9 cellular contexts compared by ENCODE assay signal in genomic region chr9:136950656-136951030, GRCh38. TPM values are rescaled to one million over a fixed set of nuclear protein-coding genes. Genes with fewer than 3 reads are reported as not detected.
DNase-seq lines count a peak whose midpoint lies in the region; ATAC-seq and TF ChIP-seq lines count a peak whose summit lies in the region.
"Had no signal": no experiment of that assay in that cellular context is flagged by ENCODE, and none has a peak within 500 bp of the region (broad histone marks: within the 10 kb centered on the region; RNA-seq: fewer than 3 reads in every experiment).

No MANE protein-coding gene starts in this region.

- ATAC-seq in activated T-helper 17 cell treated with anti-CD3 and anti-CD28 coated beads, Interleukin-2, amount 50 U/mL, for 72 hours (replicated peaks): no peak
- no peak for ATAC-seq in stimulated activated effector memory CD8-positive, alpha-beta T cell treated with anti-CD3 and anti-CD28 coated beads, Interleukin-12 subunit alpha, Interleukin-12 subunit beta, amount 100 ng/mL, for 72 hours
- ATAC-seq in GM19035 (IDR thresholded peaks at IDR 0.05; ENCODE audit: unreplicated experiment): no peak

- TF ChIP-seq CTCF in HL-60 (IDR thresholded peaks at IDR 0.05; ENCODE audit: insufficient read depth, low read length): no peak

- H3K27ac Mint-ChIP-seq in activated T-helper 17 cell treated with anti-CD3 and anti-CD28 coated beads, Interleukin-2, amount 50 U/mL, for 72 hours: no peak overlapping the region
- peak overlapping the region; percentile 92 for H3K27ac Mint-ChIP-seq in stimulated activated effector memory CD8-positive, alpha-beta T cell treated with anti-CD3 and anti-CD28 coated beads, Interleukin-12 subunit alpha, Interleukin-12 subunit beta, amount 100 ng/mL, for 72 hours

- H3K27ac ChIP-seq in HL-60 (replicated peaks): peak overlapping the region; percentile 77

- H3K36me3 Mint-ChIP-seq in activated T-helper 17 cell treated with anti-CD3 and anti-CD28 coated beads, Interleukin-2, amount 50 U/mL, for 72 hours (ENCODE audit: low read depth): no peaks in the 10 kb centered on the region
- H3K36me3 Mint-ChIP-seq in stimulated activated effector memory CD8-positive, alpha-beta T cell treated with anti-CD3 and anti-CD28 coated beads, Interleukin-12 subunit alpha, Interleukin-12 subunit beta, amount 100 ng/mL, for 72 hours: no peaks in the 10 kb centered on the region

- H3K4me3 Mint-ChIP-seq in activated T-helper 17 cell treated with anti-CD3 and anti-CD28 coated beads, Interleukin-2, amount 50 U/mL, for 72 hours: peak overlapping the region; percentile 73
- peak overlapping the region; percentile 76 for H3K4me3 Mint-ChIP-seq in stimulated activated effector memory CD8-positive, alpha-beta T cell treated with anti-CD3 and anti-CD28 coated beads, Interleukin-12 subunit alpha, Interleukin-12 subunit beta, amount 100 ng/mL, for 72 hours

- no peaks in the 10 kb centered on the region for H3K4me1 Mint-ChIP-seq in activated T-helper 17 cell treated with anti-CD3 and anti-CD28 coated beads, Interleukin-2, amount 50 U/mL, for 72 hours
- peaks cover 18% of the 10 kb centered on the region for H3K4me1 Mint-ChIP-seq in stimulated activated effector memory CD8-positive, alpha-beta T cell treated with anti-CD3 and anti-CD28 coated beads, Interleukin-12 subunit alpha, Interleukin-12 subunit beta, amount 100 ng/mL, for 72 hours

- no peaks in the 10 kb centered on the region for H3K27me3 Mint-ChIP-seq in activated T-helper 17 cell treated with anti-CD3 and anti-CD28 coated beads, Interleukin-2, amount 50 U/mL, for 72 hours

- DNase-seq in HL-60 (ENCODE audit: low read depth in 1 of 2, low spot score in 1 of 2) (no peak), SK-N-DZ (ENCODE audit: low spot score) (no peak), iPS-NIHi11 (ENCODE audit: low spot score) (no peak)
- no peak for DNase-seq in stimulated activated effector memory CD8-positive, alpha-beta T cell treated with anti-CD3 and anti-CD28 coated beads, Interleukin-12 subunit alpha, Interleukin-12 subunit beta, amount 100 ng/mL, for 72 hours (ENCODE audit: low spot score in 2 of 2)
- DNase-seq in NK-92 treated with Interleukin-12 subunit alpha and Interleukin-12 subunit beta, amount 100 ng/mL, for 24 hours (lab: John Stamatoyannopoulos, UW): no peak

- no peaks in the 10 kb centered on the region for H3K9me3 ChIP-seq in iPS-18c (ENCODE audit: control insufficient read depth, insufficient read depth, low read length)

- no peaks in the 10 kb centered on the region for H3K27me3 ChIP-seq in HL-60 (ENCODE audit: insufficient read depth, poor library complexity, severe bottlenecking)

- no peaks in the 10 kb centered on the region for H3K9me3 Mint-ChIP-seq in activated T-helper 17 cell treated with anti-CD3 and anti-CD28 coated beads, Interleukin-2, amount 50 U/mL, for 72 hours
- no peaks in the 10 kb centered on the region for H3K9me3 Mint-ChIP-seq in stimulated activated effector memory CD8-positive, alpha-beta T cell treated with anti-CD3 and anti-CD28 coated beads, Interleukin-12 subunit alpha, Interleukin-12 subunit beta, amount 100 ng/mL, for 72 hours

- H3K4me3 ChIP-seq in HL-60 (replicated peaks; ENCODE audit: insufficient read depth, low read length) (peak overlapping the region; percentile 66), iPS-18c (ENCODE audit: insufficient read depth, low read depth, low read length) (peak overlapping the region; percentile 71)

RNA-seq across cellular contexts. Expression of gene LCN12, which starts 1.4 kb away (rescaled TPM):
- 1 to 10 TPM in 1 of 2 donors, under 1 TPM in 1; 0.54 to 2.4 TPM for total RNA-seq in activated T-helper 17 cell treated with anti-CD3 and anti-CD28 coated beads, Interleukin-2, amount 50 U/mL, for 72 hours
- 0.36 TPM in 1 of 2 replicates, not detected in the other for polyA plus RNA-seq in SK-N-DZ (2014; cell fraction: cytosol; rRNA removed)
- 0.96 and 1.3 TPM in 2 replicates for polyA plus RNA-seq in SK-N-DZ (2014; cell fraction: nucleus; rRNA removed)
- total RNA-seq: dermis microvascular lymphatic vessel endothelial cell had no signal

RNA-seq across cellular contexts. Expression of gene C8G, which starts 5.6 kb away (rescaled TPM):
- 1 to 10 TPM in 1 of 2 donors, not detected in 1; 3.1 TPM for total RNA-seq in activated T-helper 17 cell treated with anti-CD3 and anti-CD28 coated beads, Interleukin-2, amount 50 U/mL, for 72 hours
- polyA plus RNA-seq in SK-N-DZ (2014; cell fraction: cytosol; rRNA removed): not detected in 2 replicates
- 0.79 and 1.6 TPM in 2 replicates for polyA plus RNA-seq in SK-N-DZ (2014; cell fraction: nucleus; rRNA removed)

RNA-seq across cellular contexts. Expression of gene FBXW5, which starts 6.1 kb away (rescaled TPM):
- total RNA-seq in activated T-helper 17 cell treated with anti-CD3 and anti-CD28 coated beads, Interleukin-2, amount 50 U/mL, for 72 hours: 10 to 100 TPM; 91.0 to 99.2 TPM
- 85.0 and 89.0 TPM in 2 replicates for polyA plus RNA-seq in SK-N-DZ (2014; cell fraction: cytosol; rRNA removed)
- polyA plus RNA-seq in SK-N-DZ (2014; cell fraction: nucleus; rRNA removed): 443 and 578 TPM in 2 replicates

RNA-seq across cellular contexts. Expression of gene PTGDS, which starts 26.7 kb away (rescaled TPM):
- total RNA-seq in activated T-helper 17 cell treated with anti-CD3 and anti-CD28 coated beads, Interleukin-2, amount 50 U/mL, for 72 hours: 1 to 10 TPM in 1 of 2 donors, not detected in 1; 1.3 TPM
- polyA plus RNA-seq in SK-N-DZ (2014; cell fraction: cytosol; rRNA removed): not detected in 2 replicates
- polyA plus RNA-seq in SK-N-DZ (2014; cell fraction: nucleus; rRNA removed): not detected in 2 replicates

RNA-seq across cellular contexts. Expression of gene LCNL1, which starts 32.1 kb away (rescaled TPM):
- total RNA-seq in activated T-helper 17 cell treated with anti-CD3 and anti-CD28 coated beads, Interleukin-2, amount 50 U/mL, for 72 hours: under 1 TPM in 1 of 2 donors, not detected in 1; 0.11 TPM
- not detected in 2 replicates for polyA plus RNA-seq in SK-N-DZ (2014; cell fraction: cytosol; rRNA removed)
- polyA plus RNA-seq in SK-N-DZ (2014; cell fraction: nucleus; rRNA removed): 0.42 TPM in 1 of 2 replicates, not detected in the other
- total RNA-seq: dermis microvascular lymphatic vessel endothelial cell had no signal
